In the genomic region with DNA sequence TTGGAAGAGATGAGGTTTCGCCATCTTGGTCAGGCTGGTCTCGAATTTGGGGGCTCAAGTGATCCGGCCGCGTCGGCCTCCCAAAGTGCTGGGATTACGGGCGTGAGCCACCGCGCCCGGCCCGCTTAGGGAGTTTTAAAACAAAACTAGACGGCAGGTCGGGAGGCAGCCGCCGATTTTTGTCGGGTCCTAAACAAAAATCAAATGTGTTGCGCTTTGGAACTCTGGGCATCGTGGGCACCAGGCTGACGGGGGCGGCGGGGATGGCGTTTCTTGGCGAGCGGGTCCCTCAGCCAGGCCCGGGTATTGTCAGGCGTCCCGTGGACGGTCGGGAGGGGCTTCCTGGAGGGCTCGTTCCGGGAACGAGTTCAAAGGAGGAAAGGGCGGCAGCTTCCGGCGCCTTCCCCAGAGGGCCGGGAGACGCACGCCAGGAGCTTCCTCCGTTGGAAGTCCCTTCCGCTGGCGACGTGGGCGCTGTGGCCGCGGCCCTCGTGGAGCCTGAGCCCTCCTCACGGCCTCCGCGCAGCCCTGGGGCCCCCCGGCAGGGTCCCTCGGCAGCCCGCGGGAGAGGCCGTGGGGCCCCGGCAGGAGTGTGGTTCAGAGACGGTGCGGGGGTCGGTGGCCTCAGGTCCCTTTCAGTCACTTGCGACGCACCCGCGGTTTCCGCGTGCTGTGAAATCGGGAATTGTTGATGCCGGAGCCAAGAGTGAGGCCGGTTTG, we compare ENCODE assay signal across 8 cellular contexts. TPM values are rescaled to one million over a fixed set of nuclear protein-coding genes. Genes with fewer than 3 reads are reported as not detected.
DNase-seq lines count a peak whose midpoint lies in the region; ATAC-seq and TF ChIP-seq lines count a peak whose summit lies in the region.

No MANE protein-coding gene starts in this region.

- no peaks in the 10 kb centered on the region for H3K79me2 ChIP-seq in OCI-LY7 (ENCODE audit: insufficient read depth, low read depth, low read length)

- ATAC-seq in HG02885 (IDR thresholded peaks at IDR 0.05; ENCODE audit: poor library complexity, unreplicated experiment) (peak; percentile 29), HG03025 (IDR thresholded peaks at IDR 0.05; ENCODE audit: low FRiP score, unreplicated experiment) (no peak)

- H3K9me3 ChIP-seq in OCI-LY7 (ENCODE audit: low read length) (no peaks in the 10 kb centered on the region), iPS DF 6.9 (ENCODE audit: control insufficient read depth, insufficient read depth, low read length) (no peaks in the 10 kb centered on the region)

- POLR2A ChIA-PET in OCI-LY7 (lab: Charles Lee) = no interaction called here

- TF ChIP-seq CTCF in OCI-LY7 (conservative IDR thresholded peaks at IDR 0.05; ENCODE audit: low read length) = no peak

- H3K27ac ChIP-seq in OCI-LY7 (ENCODE audit: low read depth, low read length, poor library complexity, severe bottlenecking) = no peak overlapping the region
- H3K27ac ChIP-seq in iPS DF 6.9 (ENCODE audit: low read length) = no peak overlapping the region
- peak overlapping the region in 20 of 21 experiments; percentile 27 to 93 (median 80) for H3K27ac ChIP-seq in skin epidermis

- no peaks in the 10 kb centered on the region for H3K36me3 ChIP-seq in OCI-LY7 (ENCODE audit: insufficient read depth, low read length)
- H3K36me3 ChIP-seq in iPS DF 6.9 (ENCODE audit: control insufficient read depth, insufficient read depth, low read length) = peaks cover 11% of the 10 kb centered on the region

- peaks cover 23% of the 10 kb centered on the region for H3K4me1 Mint-ChIP-seq in activated naive CD8-positive, alpha-beta T cell treated with anti-CD3 and anti-CD28 coated beads for 36 hours

- H3K4me2 ChIP-seq in OCI-LY7 (ENCODE audit: low read length) = peak overlapping the region; percentile 58; the same call in 1 of the 2 replicates

- H3K27me3 ChIP-seq in iPS DF 6.9 (ENCODE audit: control insufficient read depth, insufficient read depth, low read length) = no peaks in the 10 kb centered on the region

- peak overlapping the region; percentile 87 for H3K27ac Mint-ChIP-seq in activated naive CD8-positive, alpha-beta T cell treated with anti-CD3 and anti-CD28 coated beads for 36 hours

- intact Hi-C loops in OCI-LY7 (cut with micrococcal nuclease; ENCODE audit: unreplicated experiment) = no loop called here

- H3K4me1 ChIP-seq in OCI-LY7 (ENCODE audit: insufficient read depth, low read length, poor library complexity, severe bottlenecking) = peaks cover 7% of the 10 kb centered on the region
- H3K4me1 ChIP-seq in iPS DF 6.9 (ENCODE audit: control insufficient read depth, insufficient read depth, low read length) = peaks cover under 1% of the 10 kb centered on the region; the same call in 1 of the 2 replicates

- no peaks in the 10 kb centered on the region for H4K20me1 ChIP-seq in OCI-LY7 (ENCODE audit: insufficient read depth, low read length)

- no TSS peak for BruUV-seq in OCI-LY7 (replicated peaks; lab: Mats Ljungman, UMichigan)

- no peaks in the 10 kb centered on the region for H3K9me2 ChIP-seq in OCI-LY7 (ENCODE audit: insufficient read depth, low read length)

- H3K4me3 Mint-ChIP-seq in activated naive CD8-positive, alpha-beta T cell treated with anti-CD3 and anti-CD28 coated beads for 36 hours = peak overlapping the region; percentile 84

- peak overlapping the region; percentile 61 for H3K4me3 ChIP-seq in OCI-LY7 (ENCODE audit: low read depth, low read length, poor library complexity, severe bottlenecking)
- H3K4me3 ChIP-seq in iPS DF 6.9 (ENCODE audit: low read length) = peak overlapping the region; percentile 81; the same call in 1 of the 2 replicates
- H3K4me3 ChIP-seq in skin epidermis = peak overlapping the region; percentile 43 to 60 (median 48)

- no peaks in the 10 kb centered on the region for H3K27me3 Mint-ChIP-seq in activated naive CD8-positive, alpha-beta T cell treated with anti-CD3 and anti-CD28 coated beads for 36 hours

- H2AFZ ChIP-seq in OCI-LY7 (ENCODE audit: low read length) = no peak overlapping the region

- H3K9me3 Mint-ChIP-seq in activated naive CD8-positive, alpha-beta T cell treated with anti-CD3 and anti-CD28 coated beads for 36 hours = no peaks in the 10 kb centered on the region

- peaks cover 18% of the 10 kb centered on the region for H3K36me3 Mint-ChIP-seq in activated naive CD8-positive, alpha-beta T cell treated with anti-CD3 and anti-CD28 coated beads for 36 hours

- no CpG with 5 or more reads among the region's 68 CpGs for WGBS in iPS DF 6.9 (ENCODE audit: insufficient coverage, insufficient read length)

- peak; percentile 62 for DNase-seq in SIG-M5 treated with dmso at 0.1 percent for 504 hours (lab: John Stamatoyannopoulos, UW; ENCODE audit: unreplicated experiment)
- DNase-seq in SIG-M5 (lab: John Stamatoyannopoulos, UW) = no peak
- DNase-seq in OCI-LY7 (ENCODE audit: low spot score) = no peak
- DNase-seq in activated naive CD8-positive, alpha-beta T cell treated with anti-CD3 and anti-CD28 coated beads for 36 hours = peak; percentile 60
- no peak for DNase-seq in iPS DF 6.9 (ENCODE audit: low read depth, low spot score)

- CTCF ChIA-PET in OCI-LY7 (lab: Charles Lee; ENCODE audit: unreplicated experiment) = interaction anchor here (0.6 kb wide), 1 partner anchor 14 kb away, joined by 4 read pairs; no protein-coding TSS in a partner anchor

RNA-seq across cellular contexts. Expression of a gene that starts 59.2 kb away (rescaled TPM):
- total RNA-seq in OCI-LY7 (2014; rRNA removed; shearing (Covaris generic)) = 0.46 and 1.4 TPM in 2 replicates
- total RNA-seq in OCI-LY7 (2022) = 0.15 and 0.39 TPM in 2 replicates
- 10 to 100 TPM; 26.3 to 30.2 TPM for total RNA-seq in activated naive CD8-positive, alpha-beta T cell treated with anti-CD3 and anti-CD28 coated beads for 36 hours

Comparison
In these comparisons a context has a peak if more than half of its experiments do, and no peak if none do; other contexts are left out.
1. DNase-seq: peak in SIG-M5 treated with dmso at 0.1 percent for 504 hours (single experiment) and activated naive CD8-positive, alpha-beta T cell treated with anti-CD3 and anti-CD28 coated beads for 36 hours (single experiment); none in SIG-M5 (single experiment), OCI-LY7 (single experiment) and iPS DF 6.9 (single experiment).
2. H3K27ac ChIP-seq: peak in skin epidermis (20 of 21); none in OCI-LY7 (single experiment) and iPS DF 6.9 (single experiment).
3. RNA of a gene that starts 59.2 kb away (total RNA-seq): 26.3 to 30.2 TPM in activated naive CD8-positive, alpha-beta T cell treated with anti-CD3 and anti-CD28 coated beads for 36 hours; 0.15 to 1.4 TPM in OCI-LY7; every median in the first group is over 10 times any median in the second.
4. Peak in every context shown above with its lines, with median percentiles within 50 percentile points of each other: H3K4me3 ChIP-seq.